8 cellular contexts compared by ENCODE assay signal in the genomic region with DNA sequence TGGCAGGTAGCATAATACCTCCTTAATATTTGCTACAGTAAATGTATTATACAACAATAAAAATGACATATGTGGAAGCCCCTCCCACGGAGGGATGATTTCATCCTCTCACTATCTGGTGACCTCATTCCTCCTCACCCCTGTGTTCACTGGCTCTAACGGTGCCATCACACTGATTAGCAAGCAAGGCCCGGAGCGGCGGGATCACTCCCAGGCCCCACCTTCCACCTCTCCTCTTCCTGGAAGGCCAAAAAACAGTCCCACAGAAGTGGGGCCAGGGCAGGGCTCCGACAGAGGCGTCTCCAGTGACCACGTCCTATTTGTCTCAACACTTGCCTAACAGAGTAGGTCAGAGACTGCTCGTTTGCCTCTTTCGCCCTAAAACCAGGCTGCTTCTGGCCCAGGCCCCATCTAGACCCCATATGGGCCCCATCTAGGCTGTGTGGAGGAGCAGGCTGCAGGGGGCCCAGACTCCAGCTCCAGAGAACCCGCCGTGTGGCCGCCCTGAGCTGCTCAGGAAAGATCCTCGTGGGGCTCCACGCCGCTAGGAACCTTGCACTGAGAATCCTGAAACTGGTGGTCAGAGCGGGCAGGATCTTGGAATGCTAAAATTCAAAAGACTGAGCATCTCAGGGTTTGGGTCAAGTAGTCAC. TPM values are rescaled to one million over a fixed set of nuclear protein-coding genes. Genes with fewer than 3 reads are reported as not detected.
A peak's percentile ranks its signal among the peaks of the same experiment; 100 is the strongest.
DNase-seq lines count a peak whose midpoint lies in the region; ATAC-seq and TF ChIP-seq lines count a peak whose summit lies in the region.

No MANE protein-coding gene starts in this region.

- TF ChIP-seq CTCF in Loucy (conservative IDR thresholded peaks at IDR 0.05; ENCODE audit: low read length) = no peak
- TF ChIP-seq CTCF in fibroblast of mammary gland (conservative IDR thresholded peaks at IDR 0.05; ENCODE audit: control insufficient read depth, insufficient read depth, low read depth, low read length) = no peak

- H4K20me1 ChIP-seq in Loucy (ENCODE audit: insufficient read depth, low read length, poor library complexity, severe bottlenecking) = no peaks in the 10 kb centered on the region

- no peak for ATAC-seq in GM19351 (IDR thresholded peaks at IDR 0.05; ENCODE audit: unreplicated experiment)

- H3K9ac ChIP-seq in Loucy (ENCODE audit: low read depth, low read length, poor library complexity, severe bottlenecking) (peak overlapping the region; percentile 28), skeletal muscle satellite cell (ENCODE audit: low read depth, low read length) (peak overlapping the region; percentile 44)

- peak overlapping the region; percentile 42 for H3K27ac ChIP-seq in ACC112 (ENCODE audit: low read depth, low read length)

- H3K4me2 ChIP-seq in Loucy (ENCODE audit: low read depth, low read length, poor library complexity, severe bottlenecking) = peak overlapping the region; percentile 56
- peak overlapping the region; percentile 15 for H3K4me2 ChIP-seq in skeletal muscle satellite cell (ENCODE audit: low read length)

- H3K36me3 ChIP-seq in ACC112 (ENCODE audit: insufficient read depth, low read length) (no peaks in the 10 kb centered on the region), Loucy (ENCODE audit: insufficient read depth, low read length) (no peaks in the 10 kb centered on the region), skeletal muscle satellite cell (ENCODE audit: insufficient read depth, low read length) (no peaks in the 10 kb centered on the region)

- H3K9me3 ChIP-seq in Loucy (ENCODE audit: insufficient read depth, low read depth, low read length) (no peaks in the 10 kb centered on the region), skeletal muscle satellite cell (replicated peaks; ENCODE audit: low read length) (no peaks in the 10 kb centered on the region)

- no peak overlapping the region for H2AFZ ChIP-seq in ACC112 (ENCODE audit: low read length, unreplicated experiment)
- no peak overlapping the region for H2AFZ ChIP-seq in Loucy (ENCODE audit: low read length)

- peak; percentile 60 for DNase-seq in activated CD8-positive, alpha-beta memory T cell treated with anti-CD3 and anti-CD28 coated beads, Interleukin-2, amount 50 U/mL, for 4 hours
- DNase-seq in fibroblast of mammary gland (ENCODE audit: low read depth) (peak; percentile 88), NAMALWA (ENCODE audit: low spot score) (no peak), NCI-H1105 (lab: John Stamatoyannopoulos, UW) (no peak)

- no peaks in the 10 kb centered on the region for H3K79me2 ChIP-seq in ACC112 (ENCODE audit: control insufficient read depth, insufficient read depth, low read length, unreplicated experiment)
- peaks cover 3% of the 10 kb centered on the region; the same call in 1 of the 2 replicates for H3K79me2 ChIP-seq in Loucy (ENCODE audit: insufficient read depth, low read length)

- H3F3A ChIP-seq in Loucy (ENCODE audit: low read depth) = peaks cover 3% of the 10 kb centered on the region; the same call in 1 of the 2 replicates

- H3K4me3 ChIP-seq in ACC112 (ENCODE audit: low read depth, low read length) (no peak overlapping the region), Loucy (ENCODE audit: low read length, poor library complexity, severe bottlenecking) (no peak overlapping the region), fibroblast of mammary gland (ENCODE audit: control insufficient read depth, low read depth, low read length) (no peak overlapping the region), skeletal muscle satellite cell (ENCODE audit: low read length) (no peak overlapping the region)

- H3K4me1 ChIP-seq in ACC112 (ENCODE audit: control insufficient read depth, insufficient read depth, low read length, unreplicated experiment) (peaks cover 36% of the 10 kb centered on the region), Loucy (ENCODE audit: insufficient read depth, low read length, poor library complexity, severe bottlenecking) (peaks cover 62% of the 10 kb centered on the region), skeletal muscle satellite cell (ENCODE audit: control insufficient read depth, insufficient read depth, low read length) (peaks cover 51% of the 10 kb centered on the region)

- H3K9me2 ChIP-seq in Loucy (replicated peaks; ENCODE audit: low read depth, low read length) = no peaks in the 10 kb centered on the region

- no peaks in the 10 kb centered on the region for H3K27me3 ChIP-seq in ACC112 (ENCODE audit: insufficient read depth, low read length)
- H3K27me3 ChIP-seq in Loucy (ENCODE audit: insufficient read depth, low read length, poor library complexity, severe bottlenecking) = no peaks in the 10 kb centered on the region
- H3K27me3 ChIP-seq in skeletal muscle satellite cell (ENCODE audit: control insufficient read depth, insufficient read depth, low read length) = no peaks in the 10 kb centered on the region

RNA-seq across cellular contexts. Expression of gene SELPLG, which starts 3.7 kb away (rescaled TPM):
- 0.76 and 0.87 TPM in 2 replicates for total RNA-seq in skeletal muscle satellite cell (2012; rRNA removed)

RNA-seq across cellular contexts. Expression of gene TMEM119, which starts 32.1 kb away (rescaled TPM):
- total RNA-seq in skeletal muscle satellite cell (2012; rRNA removed) = 37.0 and 48.7 TPM in 2 replicates

Comparison
In these comparisons a context has a peak if more than half of its experiments do, and no peak if none do; other contexts are left out.
1. DNase-seq: peak in activated CD8-positive, alpha-beta memory T cell treated with anti-CD3 and anti-CD28 coated beads, Interleukin-2, amount 50 U/mL, for 4 hours (single experiment) and fibroblast of mammary gland (single experiment); none in NAMALWA (single experiment) and NCI-H1105 (single experiment).